8 cellular contexts compared by ENCODE assay signal in the genomic region with DNA sequence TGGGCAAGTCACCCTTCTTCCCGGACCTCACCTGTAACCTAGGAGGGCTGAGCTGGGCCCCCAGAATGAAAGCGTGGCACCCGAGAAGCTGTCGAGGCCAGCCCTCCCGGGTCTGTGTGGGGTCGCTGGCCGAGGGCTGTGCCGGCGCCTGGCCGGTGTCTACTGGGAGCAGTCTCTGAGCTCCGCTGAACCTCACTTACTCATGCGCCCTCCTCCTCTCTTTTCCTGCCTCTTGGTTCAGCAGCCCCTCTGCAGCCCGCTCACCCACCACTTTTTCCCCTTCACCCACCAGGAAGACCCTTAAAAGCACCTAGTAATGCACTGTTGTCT. TPM values are rescaled to one million over a fixed set of nuclear protein-coding genes. Genes with fewer than 3 reads are reported as not detected.
DNase-seq lines count a peak whose midpoint lies in the region; ATAC-seq and TF ChIP-seq lines count a peak whose summit lies in the region.

No MANE protein-coding gene starts in this region.

- TF ChIP-seq CTCF in BJ (IDR thresholded peaks at IDR 0.05; ENCODE audit: insufficient read depth, low read depth, low read length) (no peak), OCI-LY3 (IDR thresholded peaks at IDR 0.05; ENCODE audit: low read depth, low read length) (no peak), endodermal cell (conservative IDR thresholded peaks at IDR 0.05) (no peak), natural killer cell (IDR thresholded peaks at IDR 0.05) (no peak)

- no peaks in the 10 kb centered on the region for H3K36me3 ChIP-seq in BJ (ENCODE audit: control insufficient read depth, insufficient read depth, low read length)
- H3K36me3 ChIP-seq in OCI-LY3 (replicated peaks; ENCODE audit: low read depth, low read length): no peaks in the 10 kb centered on the region
- H3K36me3 ChIP-seq in endodermal cell (ENCODE audit: control insufficient read depth, insufficient read depth, low read length): no peaks in the 10 kb centered on the region

- CTCF ChIA-PET in BJ (lab: Yijun Ruan, JAX): no interaction called here

- H3K27ac ChIP-seq in OCI-LY3 (ENCODE audit: low read length) (no peak overlapping the region), endodermal cell (ENCODE audit: low read depth, low read length) (no peak overlapping the region)

- H3K36me3 Mint-ChIP-seq in endodermal cell (ENCODE audit: low read depth): no peaks in the 10 kb centered on the region
- no peaks in the 10 kb centered on the region for H3K36me3 Mint-ChIP-seq in natural killer cell

- no peaks in the 10 kb centered on the region for H3K79me2 ChIP-seq in OCI-LY3 (ENCODE audit: low read length)

- peak overlapping the region; percentile 92 for H3K4me2 ChIP-seq in OCI-LY3 (ENCODE audit: low read length)

- DNase-seq in BJ (ENCODE audit: low read depth) (no peak), endodermal cell (no peak), natural killer cell (no peak), SKM-1 (lab: John Stamatoyannopoulos, UW; ENCODE audit: unreplicated experiment) (no peak), DMS53 treated with DMSO at 0.1 percent for 48 hours (lab: John Stamatoyannopoulos, UW; ENCODE audit: unreplicated experiment) (no peak)
- DNase-seq in stimulated activated CD4-positive, alpha-beta T cell treated with anti-CD3 and anti-CD28 coated beads, Interleukin-15, amount 100 ng/mL, for 24 hours: no peak

- H3K27me3 Mint-ChIP-seq in endodermal cell (ENCODE audit: insufficient read depth) (peaks cover 12% of the 10 kb centered on the region), natural killer cell (ENCODE audit: low read depth in 2 of 2) (peaks cover 11 to 15% of the 10 kb centered on the region in 2 donors)

- H3K4me1 Mint-ChIP-seq in endodermal cell (peaks cover 4% of the 10 kb centered on the region), natural killer cell (peaks cover 15 to 22% of the 10 kb centered on the region in 2 donors)

- peaks cover 8% of the 10 kb centered on the region for H3K4me1 ChIP-seq in OCI-LY3 (ENCODE audit: low read length)
- no peaks in the 10 kb centered on the region for H3K4me1 ChIP-seq in endodermal cell (ENCODE audit: control insufficient read depth, insufficient read depth, low read length)

- no peaks in the 10 kb centered on the region for H3K9me3 ChIP-seq in OCI-LY3 (ENCODE audit: insufficient read depth, low read length)
- H3K9me3 ChIP-seq in endodermal cell (ENCODE audit: control insufficient read depth, low read length): peaks cover under 1% of the 10 kb centered on the region

- intact Hi-C loops in natural killer cell (cut with micrococcal nuclease): no loop called here

- ATAC-seq in GM21619 (IDR thresholded peaks at IDR 0.05; ENCODE audit: unreplicated experiment) (peak; percentile 16), natural killer cell (peak; percentile 33 to 50 (median 43))

- H3K4me3 Mint-ChIP-seq in endodermal cell (peak overlapping the region; percentile 75), natural killer cell (peak overlapping the region; percentile 93)

- WGBS in endodermal cell (ENCODE audit: insufficient coverage in 1 of 2, insufficient read length in 1 of 2), 2 experiments: 0 to 2% methylated on average over 4 to 13 of the region's 13 CpGs

- POLR2A ChIA-PET in BJ (lab: Charles Lee): no interaction called here

- H4K20me1 ChIP-seq in OCI-LY3 (ENCODE audit: insufficient read depth, low read length): no peaks in the 10 kb centered on the region

- H3K27me3 ChIP-seq in BJ (ENCODE audit: control insufficient read depth, insufficient read depth, low read length): no peaks in the 10 kb centered on the region
- peaks cover 17% of the 10 kb centered on the region for H3K27me3 ChIP-seq in OCI-LY3 (ENCODE audit: low read depth, low read length)
- H3K27me3 ChIP-seq in endodermal cell (ENCODE audit: control insufficient read depth, insufficient read depth, low read length, poor library complexity, severe bottlenecking): peaks cover 26% of the 10 kb centered on the region

- H3K9ac ChIP-seq in OCI-LY3 (ENCODE audit: low read length) (peak overlapping the region; percentile 47), endodermal cell (ENCODE audit: extremely low read depth, low read length, poor library complexity, severe bottlenecking) (peak overlapping the region; percentile 38)

- H3K9me3 Mint-ChIP-seq in endodermal cell (peaks cover 15% of the 10 kb centered on the region), natural killer cell (no peaks in the 10 kb centered on the region)

- H3K27ac Mint-ChIP-seq in endodermal cell (peak overlapping the region; percentile 68), natural killer cell (peak overlapping the region in 1 of 2 donors; percentile 21)

- H2AFZ ChIP-seq in OCI-LY3 (ENCODE audit: low read depth, low read length): peak overlapping the region; percentile 82

- H3K4me3 ChIP-seq in BJ (ENCODE audit: low read depth, low read length): peak overlapping the region; percentile 77
- peak overlapping the region; percentile 86 for H3K4me3 ChIP-seq in OCI-LY3 (ENCODE audit: low read length)
- H3K4me3 ChIP-seq in endodermal cell (ENCODE audit: low read length): peak overlapping the region; percentile 82

RNA-seq across cellular contexts. Expression of gene HYKK, which starts 0.4 kb away (rescaled TPM):
- polyA plus RNA-seq in BJ (2011; rRNA removed): 3.2 and 4.6 TPM in 2 replicates
- polyA minus RNA-seq in BJ (2011; rRNA and poly(A)+ RNA removed): 1.6 and 2.6 TPM in 2 replicates
- total RNA-seq in endodermal cell: 1 to 10 TPM; 3.9 to 4.2 TPM
- 1.7 TPM for polyA plus RNA-seq in endodermal cell (2013, experiment 1 of 2)
- polyA plus RNA-seq in endodermal cell (2013, experiment 2 of 2): 0.99 TPM
- under 1 TPM in 1 of 3 donors, not detected in 2; 0.32 TPM for total RNA-seq in natural killer cell

RNA-seq across cellular contexts. Expression of gene PSMA4, which starts 32.4 kb away (rescaled TPM):
- 115 and 252 TPM in 2 replicates for polyA plus RNA-seq in BJ (2011; rRNA removed)
- 28.3 and 28.9 TPM in 2 replicates for polyA minus RNA-seq in BJ (2011; rRNA and poly(A)+ RNA removed)
- total RNA-seq in endodermal cell (100 to 1,000 TPM; 250 to 254 TPM), natural killer cell (100 to 1,000 TPM in 1 of 3 donors, 10 to 100 TPM in 2; 94.6 to 124 (median 96.4) TPM)
- polyA plus RNA-seq in endodermal cell (2013, experiment 1 of 2): 287 TPM
- polyA plus RNA-seq in endodermal cell (2013, experiment 2 of 2): 280 TPM

RNA-seq across cellular contexts. Expression of gene CHRNA5, which starts 57.5 kb away (rescaled TPM):
- polyA plus RNA-seq in BJ (2011; rRNA removed): 1.1 and 1.9 TPM in 2 replicates
- polyA minus RNA-seq in BJ (2011; rRNA and poly(A)+ RNA removed): 0.10 and 0.33 TPM in 2 replicates
- total RNA-seq in endodermal cell: 10 to 100 TPM; 16.4 to 23.0 TPM
- 17.4 TPM for polyA plus RNA-seq in endodermal cell (2013, experiment 1 of 2)
- 17.7 TPM for polyA plus RNA-seq in endodermal cell (2013, experiment 2 of 2)
- under 1 TPM; 0.23 to 0.45 (median 0.42) TPM for total RNA-seq in natural killer cell

Comparison
In these comparisons a context has a peak if more than half of its experiments do, and no peak if none do; other contexts are left out.
1. RNA of gene CHRNA5, which starts 57.5 kb away (total RNA-seq): 16.4 to 23.0 TPM in endodermal cell; 0.23 to 0.45 TPM in natural killer cell; every median in the first group is over 10 times any median in the second.
2. Peak in every context shown above with its lines, with median percentiles within 50 percentile points of each other: H3K4me3 ChIP-seq.